1 cellular context compared by ENCODE assay signal in the genomic region with DNA sequence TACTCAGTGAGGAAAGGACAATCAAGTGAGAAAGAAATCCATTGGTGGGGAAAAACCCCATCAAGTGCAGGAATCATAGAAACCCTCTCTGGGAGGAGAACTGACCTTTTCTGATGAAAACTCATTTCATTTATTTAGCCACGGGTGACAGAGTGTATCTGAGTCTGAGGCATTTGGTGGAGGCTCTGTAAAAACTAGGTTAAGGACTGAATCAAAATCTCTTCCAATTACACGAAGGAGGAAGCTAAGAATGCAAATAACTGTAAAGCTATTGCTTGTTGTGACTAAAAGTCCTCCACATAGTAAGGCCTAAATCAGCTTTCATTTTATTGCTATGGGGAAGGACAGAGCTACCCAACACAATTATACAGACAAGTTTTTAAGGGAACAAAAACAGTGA.
TF ChIP-seq lines count a peak whose summit lies in the region.

No MANE protein-coding gene starts in this region.

TF ChIP-seq in HCT116, 20 proteins besides CTCF, POLR2A, EP300 and RAD21 (continued from another document):
- TF ChIP-seq, protein P1, sequence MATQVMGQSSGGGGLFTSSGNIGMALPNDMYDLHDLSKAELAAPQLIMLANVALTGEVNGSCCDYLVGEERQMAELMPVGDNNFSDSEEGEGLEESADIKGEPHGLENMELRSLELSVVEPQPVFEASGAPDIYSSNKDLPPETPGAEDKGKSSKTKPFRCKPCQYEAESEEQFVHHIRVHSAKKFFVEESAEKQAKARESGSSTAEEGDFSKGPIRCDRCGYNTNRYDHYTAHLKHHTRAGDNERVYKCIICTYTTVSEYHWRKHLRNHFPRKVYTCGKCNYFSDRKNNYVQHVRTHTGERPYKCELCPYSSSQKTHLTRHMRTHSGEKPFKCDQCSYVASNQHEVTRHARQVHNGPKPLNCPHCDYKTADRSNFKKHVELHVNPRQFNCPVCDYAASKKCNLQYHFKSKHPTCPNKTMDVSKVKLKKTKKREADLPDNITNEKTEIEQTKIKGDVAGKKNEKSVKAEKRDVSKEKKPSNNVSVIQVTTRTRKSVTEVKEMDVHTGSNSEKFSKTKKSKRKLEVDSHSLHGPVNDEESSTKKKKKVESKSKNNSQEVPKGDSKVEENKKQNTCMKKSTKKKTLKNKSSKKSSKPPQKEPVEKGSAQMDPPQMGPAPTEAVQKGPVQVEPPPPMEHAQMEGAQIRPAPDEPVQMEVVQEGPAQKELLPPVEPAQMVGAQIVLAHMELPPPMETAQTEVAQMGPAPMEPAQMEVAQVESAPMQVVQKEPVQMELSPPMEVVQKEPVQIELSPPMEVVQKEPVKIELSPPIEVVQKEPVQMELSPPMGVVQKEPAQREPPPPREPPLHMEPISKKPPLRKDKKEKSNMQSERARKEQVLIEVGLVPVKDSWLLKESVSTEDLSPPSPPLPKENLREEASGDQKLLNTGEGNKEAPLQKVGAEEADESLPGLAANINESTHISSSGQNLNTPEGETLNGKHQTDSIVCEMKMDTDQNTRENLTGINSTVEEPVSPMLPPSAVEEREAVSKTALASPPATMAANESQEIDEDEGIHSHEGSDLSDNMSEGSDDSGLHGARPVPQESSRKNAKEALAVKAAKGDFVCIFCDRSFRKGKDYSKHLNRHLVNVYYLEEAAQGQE (IDR thresholded peaks at IDR 0.05; ENCODE audit: low read depth) = no peak
- TF ChIP-seq SIN3A (IDR thresholded peaks at IDR 0.05; ENCODE audit: low read depth) = no peak
- no peak for TF ChIP-seq YY1 (IDR thresholded peaks at IDR 0.05; ENCODE audit: extremely low read depth, insufficient replicate concordance, low read depth, low read length)
- no peak for TF ChIP-seq ZFX (IDR thresholded peaks at IDR 0.05)
- no peak for TF ChIP-seq EGR1 (IDR thresholded peaks at IDR 0.05; ENCODE audit: low read depth)
- TF ChIP-seq, protein P2, sequence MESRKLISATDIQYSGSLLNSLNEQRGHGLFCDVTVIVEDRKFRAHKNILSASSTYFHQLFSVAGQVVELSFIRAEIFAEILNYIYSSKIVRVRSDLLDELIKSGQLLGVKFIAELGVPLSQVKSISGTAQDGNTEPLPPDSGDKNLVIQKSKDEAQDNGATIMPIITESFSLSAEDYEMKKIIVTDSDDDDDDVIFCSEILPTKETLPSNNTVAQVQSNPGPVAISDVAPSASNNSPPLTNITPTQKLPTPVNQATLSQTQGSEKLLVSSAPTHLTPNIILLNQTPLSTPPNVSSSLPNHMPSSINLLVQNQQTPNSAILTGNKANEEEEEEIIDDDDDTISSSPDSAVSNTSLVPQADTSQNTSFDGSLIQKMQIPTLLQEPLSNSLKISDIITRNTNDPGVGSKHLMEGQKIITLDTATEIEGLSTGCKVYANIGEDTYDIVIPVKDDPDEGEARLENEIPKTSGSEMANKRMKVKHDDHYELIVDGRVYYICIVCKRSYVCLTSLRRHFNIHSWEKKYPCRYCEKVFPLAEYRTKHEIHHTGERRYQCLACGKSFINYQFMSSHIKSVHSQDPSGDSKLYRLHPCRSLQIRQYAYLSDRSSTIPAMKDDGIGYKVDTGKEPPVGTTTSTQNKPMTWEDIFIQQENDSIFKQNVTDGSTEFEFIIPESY (IDR thresholded peaks at IDR 0.05; ENCODE audit: extremely low read depth, insufficient replicate concordance, low read length) = no peak
- TF ChIP-seq CBX3 (IDR thresholded peaks at IDR 0.05; ENCODE audit: low read depth) = no peak
- no peak for TF ChIP-seq TCF7L2 (IDR thresholded peaks at IDR 0.05; ENCODE audit: borderline replicate concordance, extremely low read depth, insufficient read depth, insufficient read length)
